In the genomic region with DNA sequence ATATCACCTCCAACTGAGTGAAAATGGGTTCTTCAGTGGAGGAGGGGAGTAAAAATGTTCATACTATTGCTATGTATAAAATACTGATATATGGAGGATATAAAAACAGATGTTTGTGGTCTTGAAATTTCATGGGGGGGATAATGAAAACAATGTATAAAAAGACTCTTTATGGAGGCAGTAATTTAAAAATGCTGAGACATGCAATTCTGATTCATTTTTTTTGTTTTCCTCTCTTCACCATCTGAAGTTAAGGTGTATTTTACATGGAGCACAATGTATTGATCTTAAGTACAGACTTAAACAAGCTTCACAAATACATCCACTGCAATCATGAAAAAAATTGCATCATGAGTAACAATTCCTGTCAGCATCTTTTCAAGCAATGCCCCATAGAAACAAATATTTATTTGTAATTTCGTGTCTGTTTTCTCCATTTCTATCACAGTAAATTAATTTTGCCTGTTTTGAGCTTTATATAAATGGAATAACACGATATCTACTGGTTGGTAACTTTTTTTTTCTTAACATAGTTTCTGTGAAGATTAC, we compare ENCODE assay signal across 30 cellular contexts.
"Had no signal": no experiment of that assay in that cellular context is flagged by ENCODE, and none has a peak within 500 bp of the region (broad histone marks: within the 10 kb centered on the region; RNA-seq: fewer than 3 reads in every experiment).

No MANE protein-coding gene starts in this region.

- H3K36me3 ChIP-seq: brain microvascular endothelial cell, colonic mucosa had no signal

- DNase-seq: activated B cell treated with CpG ODN at 0.5 μM for 24 hours; activated CD4-positive, alpha-beta memory T cell treated with anti-CD3 and anti-CD28 coated beads, Interleukin-2, amount 10 ng/mL, durations not matched to agents 7 days and 5 days; activated CD4-positive, alpha-beta T cell treated with anti-CD3 and anti-CD28 coated beads for 4 hours; activated CD4-positive, CD25-positive, alpha-beta regulatory T cell treated with anti-CD3 and anti-CD28 coated beads, Interleukin-2, amount 50 U/mL, for 72 hours; activated CD8-positive, alpha-beta memory T cell treated with anti-CD3 and anti-CD28 coated beads for 24 hours; activated CD8-positive, alpha-beta memory T cell treated with anti-CD3 and anti-CD28 coated beads, Interleukin-2, amount 10 ng/mL, durations not matched to agents 7 days and 5 days; activated CD8-positive, alpha-beta memory T cell treated with anti-CD3 and anti-CD28 coated beads, Interleukin-2, amount 50 U/mL, for 48 hours; activated effector memory CD4-positive, alpha-beta T cell treated with Interleukin-2 at 50 U/mL for 16 hours; activated naive CD4-positive, alpha-beta T cell treated with anti-CD3 and anti-CD28 coated beads, Interleukin-2, amount 10 ng/mL, durations not matched to agents 7 days and 5 days; activated naive CD8-positive, alpha-beta T cell treated with anti-CD3 and anti-CD28 coated beads, Interleukin-2, amount 50 U/mL, for 24 hours; activated T-cell treated with anti-CD3 and anti-CD28 coated beads, Interleukin-2, amount 50 U/mL, for 48 hours; aorta; brain microvascular endothelial cell; central memory CD4-positive, alpha-beta T cell; colonic mucosa; NCI-H1105; NCI-H1417 treated with DMSO at 0.1 percent for 48 hours; NCI-H187 treated with DMSO at 0.1 percent for 48 hours; NCI-H2081; NCI-H345; NCI-H524 treated with DMSO at 0.1 percent for 48 hours; NK-92 treated with Interleukin-12 subunit alpha and Interleukin-12 subunit beta, amount 100 ng/mL, for 24 hours; SHP77; SJCRH30; SW 1271; T-helper 1 cell; T-helper 2 cell; T-helper 9 cell had no signal

- H3K27ac ChIP-seq: brain microvascular endothelial cell, colonic mucosa, SJCRH30, VCaP had no signal

- H3K9me3 ChIP-seq: colonic mucosa, SJCRH30 had no signal

- H3K4me3 ChIP-seq: colonic mucosa, SJCRH30 had no signal

- H3K27me3 ChIP-seq: brain microvascular endothelial cell, colonic mucosa, SJCRH30 had no signal

- H3K4me1 ChIP-seq: colonic mucosa had no signal

- ATAC-seq: activated CD8-positive, alpha-beta memory T cell treated with anti-CD3 and anti-CD28 coated beads, Interleukin-2, amount 10 ng/mL, durations not matched to agents 7 days and 5 days; activated naive CD8-positive, alpha-beta T cell treated with anti-CD3 and anti-CD28 coated beads, Interleukin-2, amount 50 U/mL, for 24 hours; SK-N-SH treated with all-trans-retinoic acid at 6 μM for 48 hours had no signal
